8 cellular contexts compared by ENCODE assay signal in the genomic region with DNA sequence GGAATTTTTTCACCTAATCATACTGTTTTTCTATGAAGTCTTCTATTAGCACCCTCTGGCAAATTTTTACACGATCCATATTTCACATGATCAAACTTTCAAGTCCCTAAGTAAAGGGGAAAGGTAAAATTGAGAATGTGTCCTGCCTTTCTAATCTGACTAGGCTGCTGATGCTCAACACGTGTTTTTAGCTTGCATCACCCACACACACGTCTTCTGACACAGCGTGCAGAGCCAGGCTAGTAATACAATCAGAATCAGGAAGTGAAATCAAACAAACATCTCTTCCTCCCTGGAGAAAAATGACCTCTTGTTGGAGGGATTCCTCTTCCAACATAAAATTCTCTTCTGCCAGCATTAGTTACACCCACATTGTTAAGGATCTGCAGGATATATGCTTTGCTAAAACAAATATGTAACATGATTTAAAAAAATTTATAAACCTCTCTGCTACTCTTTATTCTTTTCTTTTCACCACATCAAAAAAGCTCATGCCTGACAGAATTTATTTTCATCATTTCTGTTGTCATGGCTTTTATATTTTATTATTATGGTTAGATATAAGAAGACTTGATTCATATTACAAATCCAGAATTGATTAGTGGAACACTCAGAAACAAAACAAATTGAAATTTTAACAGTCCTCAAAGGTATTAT.
DNase-seq lines count a peak whose midpoint lies in the region; ATAC-seq and TF ChIP-seq lines count a peak whose summit lies in the region.

No MANE protein-coding gene starts in this region.

- no peaks in the 10 kb centered on the region for H3K79me2 ChIP-seq in PC-3 (ENCODE audit: low read length)

- peaks cover 4% of the 10 kb centered on the region for H3K27me3 Mint-ChIP-seq in CD4-positive, CD25-positive, alpha-beta regulatory T cell

- H3K4me1 ChIP-seq in CD4-positive, CD25-positive, alpha-beta regulatory T cell (ENCODE audit: control insufficient read depth, insufficient read depth, low read length, poor library complexity, severe bottlenecking): peaks cover 12% of the 10 kb centered on the region
- H3K4me1 ChIP-seq in PC-3 (ENCODE audit: insufficient read depth, low read length) (peaks cover 42% of the 10 kb centered on the region), ascending aorta (no peaks in the 10 kb centered on the region)

- no peaks in the 10 kb centered on the region for H3K27me3 ChIP-seq in CD4-positive, CD25-positive, alpha-beta regulatory T cell (ENCODE audit: control insufficient read depth, insufficient read depth, low read length)
- H3K27me3 ChIP-seq in PC-3 (ENCODE audit: low read length): no peaks in the 10 kb centered on the region
- H3K27me3 ChIP-seq in ascending aorta: no peaks in the 10 kb centered on the region

- H3F3A ChIP-seq in PC-3 (ENCODE audit: low read length, unreplicated experiment): no peaks in the 10 kb centered on the region

- DNase-seq in CD4-positive, CD25-positive, alpha-beta regulatory T cell: peak in 2 of 3 donors; percentile 29 to 44
- DNase-seq in H4 (ENCODE audit: low spot score) (peak; percentile 91), PC-3 (peak; percentile 78), ascending aorta (ENCODE audit: low spot score in 2 of 2) (peak; percentile 55 to 81), kidney glomerular epithelial cell (lab: John Stamatoyannopoulos, UW) (peak; percentile 48)
- DNase-seq in stimulated activated CD8-positive, alpha-beta memory T cell treated with anti-CD3 and anti-CD28 coated beads, Interleukin-4, amount 100 ng/mL, for 48 hours: peak; percentile 40
- DNase-seq in effector CD8-positive, alpha-beta T cell (lab: John Stamatoyannopoulos, UW): no peak

- intact Hi-C loops in PC-3 (cut with micrococcal nuclease) (loop anchor here (1.0 to 2.0 kb wide), 3 partner anchors 27 to 119 kb away; no protein-coding TSS in a partner anchor), ascending aorta (cut with DNase I) (loop anchor here (10.0 kb wide), 1 partner anchor 240 kb away; no protein-coding TSS in a partner anchor)

- H3K36me3 Mint-ChIP-seq in CD4-positive, CD25-positive, alpha-beta regulatory T cell: no peaks in the 10 kb centered on the region

- peak overlapping the region; percentile 66 for H2AFZ ChIP-seq in PC-3 (ENCODE audit: low read length)

- peak overlapping the region; percentile 45 for H3K4me2 ChIP-seq in PC-3 (ENCODE audit: low read length)

- peak overlapping the region; percentile 27 for H3K4me3 ChIP-seq in CD4-positive, CD25-positive, alpha-beta regulatory T cell (ENCODE audit: low read depth, low read length)
- H3K4me3 ChIP-seq in PC-3 (ENCODE audit: low read length) (no peak overlapping the region), ascending aorta (no peak overlapping the region)

- POLR2A ChIA-PET in PC-3 (lab: Charles Lee; ENCODE audit: unreplicated experiment): interaction anchor here (0.6 to 2.4 kb wide), 3 partner anchors 11 to 195 kb away, joined by 4 to 9 read pairs (median 4); no protein-coding TSS in a partner anchor

- H3K9me3 ChIP-seq in CD4-positive, CD25-positive, alpha-beta regulatory T cell (ENCODE audit: control insufficient read depth in 2 of 2, low read length in 2 of 2): no peaks in the 10 kb centered on the region
- no peaks in the 10 kb centered on the region for H3K9me3 ChIP-seq in PC-3 (ENCODE audit: low read length)
- no peaks in the 10 kb centered on the region for H3K9me3 ChIP-seq in ascending aorta

- BruUV-seq in PC-3 (replicated peaks; lab: Mats Ljungman, UMichigan): TSS peak; percentile 32

- no peaks in the 10 kb centered on the region for H3K9me3 Mint-ChIP-seq in CD4-positive, CD25-positive, alpha-beta regulatory T cell

- peak overlapping the region in 2 of 3 donors; percentile 76 to 87 for H3K27ac Mint-ChIP-seq in CD4-positive, CD25-positive, alpha-beta regulatory T cell

- CTCF ChIA-PET in PC-3 (lab: Charles Lee): interaction anchor here (0.5 to 0.6 kb wide), 2 partner anchors 111 to 286 kb away, joined by 3 to 4 read pairs; no protein-coding TSS in a partner anchor

- no peaks in the 10 kb centered on the region for H4K20me1 ChIP-seq in PC-3 (ENCODE audit: low read length)

- ATAC-seq in CD4-positive, CD25-positive, alpha-beta regulatory T cell (ENCODE audit: low read depth in 2 of 2): peak; percentile 62 to 77
- peak; percentile 87 for ATAC-seq in PC-3
- ATAC-seq in HG03097 (IDR thresholded peaks at IDR 0.05; ENCODE audit: low FRiP score, unreplicated experiment): no peak

- peak overlapping the region in 2 of 4 donors; percentile 51 to 64 for H3K4me3 Mint-ChIP-seq in CD4-positive, CD25-positive, alpha-beta regulatory T cell

- peak overlapping the region; percentile 22; the same call in 1 of the 2 replicates for H3K9ac ChIP-seq in PC-3 (ENCODE audit: low read length)

- H3K36me3 ChIP-seq in CD4-positive, CD25-positive, alpha-beta regulatory T cell (ENCODE audit: control insufficient read depth, insufficient read depth, low read length): no peaks in the 10 kb centered on the region
- H3K36me3 ChIP-seq in PC-3 (ENCODE audit: low read depth, low read length) (no peaks in the 10 kb centered on the region), ascending aorta (no peaks in the 10 kb centered on the region)

- H3K9me2 ChIP-seq in PC-3 (replicated peaks; ENCODE audit: low read length): no peaks in the 10 kb centered on the region

- peaks cover 16 to 34% (median 27%) of the 10 kb centered on the region in 4 donors for H3K4me1 Mint-ChIP-seq in CD4-positive, CD25-positive, alpha-beta regulatory T cell

- no peak for TF ChIP-seq CTCF in PC-3 (conservative IDR thresholded peaks at IDR 0.05; ENCODE audit: low read depth, low read length)
- TF ChIP-seq CTCF in ascending aorta (IDR thresholded peaks at IDR 0.05): no peak

- H3K27ac ChIP-seq in CD4-positive, CD25-positive, alpha-beta regulatory T cell (ENCODE audit: insufficient read depth, low read length, poor library complexity, severe bottlenecking): no peak overlapping the region
- H3K27ac ChIP-seq in PC-3 (ENCODE audit: low read length) (peak overlapping the region; percentile 46), ascending aorta (no peak overlapping the region)
